In the genomic region with DNA sequence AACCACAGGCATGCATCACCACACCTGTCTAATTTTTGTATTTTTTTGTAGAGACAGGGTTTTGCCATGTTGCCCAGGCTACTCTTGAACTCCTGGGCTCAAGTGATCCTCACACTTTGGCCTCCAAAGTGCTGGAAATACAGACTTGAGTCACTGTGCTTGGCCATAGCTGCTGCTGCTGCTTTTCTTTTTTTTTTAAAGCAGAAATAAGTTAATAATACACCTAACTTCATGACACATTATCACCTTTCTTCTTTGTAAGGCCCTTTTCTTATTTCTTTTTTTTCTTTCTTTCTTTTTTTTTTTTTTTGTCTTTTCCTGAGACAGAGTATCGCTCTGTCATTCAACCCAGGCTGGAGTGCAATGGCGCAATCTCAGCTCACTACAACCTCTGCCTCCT, we compare ENCODE assay signal across 25 cellular contexts. TPM values are rescaled to one million over a fixed set of nuclear protein-coding genes. Genes with fewer than 3 reads are reported as not detected.
DNase-seq lines count a peak whose midpoint lies in the region; ATAC-seq and TF ChIP-seq lines count a peak whose summit lies in the region.
"Had no signal": no experiment of that assay in that cellular context is flagged by ENCODE, and none has a peak within 500 bp of the region (broad histone marks: within the 10 kb centered on the region; RNA-seq: fewer than 3 reads in every experiment).

No MANE protein-coding gene starts in this region.

- H3K27ac Mint-ChIP-seq in dendritic cell treated with granulocyte-macrophage colony-stimulating factor and Interleukin-4, amounts not matched to agents 40 ng/mL and 50 ng/mL, for 4 days, result peak overlapping the region; percentile 41
- H3K27ac Mint-ChIP-seq: activated CD4-positive, alpha-beta memory T cell treated with anti-CD3 and anti-CD28 coated beads for 36 hours; progenitor cell of endocrine pancreas had no signal

- no peaks in the 10 kb centered on the region for H3K9me3 ChIP-seq in BLaER1 treated with 17β-estradiol and CSF1 and Interleukin-3, amounts not matched to agents 10 nM and 100 nM (replicated peaks in 1 of 11)
- H3K9me3 ChIP-seq in PC-3 (ENCODE audit: low read length), result no peaks in the 10 kb centered on the region
- H3K9me3 ChIP-seq: adrenal gland, body of pancreas, sigmoid colon, tibial nerve had no signal

- CTCF ChIA-PET in PC-3 (lab: Charles Lee), result no interaction called here

- no peaks in the 10 kb centered on the region for H3K27me3 Mint-ChIP-seq in dendritic cell treated with granulocyte-macrophage colony-stimulating factor and Interleukin-4, amounts not matched to agents 40 ng/mL and 50 ng/mL, for 4 days
- H3K27me3 Mint-ChIP-seq: activated CD4-positive, alpha-beta memory T cell treated with anti-CD3 and anti-CD28 coated beads for 36 hours; CD4-positive, alpha-beta memory T cell; IgD-negative memory B cell; progenitor cell of endocrine pancreas had no signal

- H3K36me3 ChIP-seq in BLaER1 treated with 17β-estradiol and CSF1 and Interleukin-3, amounts not matched to agents 10 nM and 100 nM, result peaks cover 77 to 96% (median 89%) of the 10 kb centered on the region in 11 experiments
- H3K36me3 ChIP-seq in PC-3 (ENCODE audit: low read depth, low read length), result no peaks in the 10 kb centered on the region

- H3K4me3 ChIP-seq in BLaER1 treated with 17β-estradiol and CSF1 and Interleukin-3, amounts not matched to agents 10 nM and 100 nM, result peak overlapping the region in 3 of 10 experiments; percentile 17 to 51 (median 19); a peak in 3 of 20 replicates
- no peak overlapping the region for H3K4me3 ChIP-seq in PC-3 (ENCODE audit: low read length)
- H3K4me3 ChIP-seq: adrenal gland, body of pancreas, dorsolateral prefrontal cortex, sigmoid colon, tibial nerve had no signal

- DNase-seq in PC-3 (no peak), renal cortical epithelial cell (ENCODE audit: low read depth) (peak; percentile 90), NCI-H146 (lab: John Stamatoyannopoulos, UW) (no peak), DMS53 treated with DMSO at 0.1 percent for 48 hours (lab: John Stamatoyannopoulos, UW; ENCODE audit: unreplicated experiment) (no peak), MV-4-11 (lab: John Stamatoyannopoulos, UW) (no peak)
- DNase-seq: activated CD4-positive, alpha-beta memory T cell treated with anti-CD3 and anti-CD28 coated beads for 36 hours; activated CD4-positive, CD25-positive, alpha-beta regulatory T cell treated with anti-CD3 and anti-CD28 coated beads, Interleukin-2, amount 50 U/mL, for 72 hours; activated naive CD4-positive, alpha-beta T cell treated with Interleukin-2 at 50 U/mL for 16 hours; adrenal gland; CD4-positive, alpha-beta memory T cell; dorsolateral prefrontal cortex; NCI-H1092; NCI-H187; NCI-H510A; sigmoid colon; stimulated activated CD4-positive, alpha-beta T cell treated with anti-CD3 and anti-CD28 coated beads, Interleukin-15, amount 100 ng/mL, for 24 hours; stimulated activated CD4-positive, alpha-beta T cell treated with anti-CD3 and anti-CD28 coated beads, Interleukin-4, amount 100 ng/mL, for 4 hours had no signal

- intact Hi-C loops in PC-3 (cut with micrococcal nuclease), result no loop called here
- intact Hi-C loops in dendritic cell treated with granulocyte-macrophage colony-stimulating factor and Interleukin-4, amounts not matched to agents 40 ng/mL and 50 ng/mL, for 4 days (cut with micrococcal nuclease), result no loop called here

- peaks cover 100% of the 10 kb centered on the region for H3K36me3 Mint-ChIP-seq in dendritic cell treated with granulocyte-macrophage colony-stimulating factor and Interleukin-4, amounts not matched to agents 40 ng/mL and 50 ng/mL, for 4 days (ENCODE audit: low read depth)

- H3K4me1 Mint-ChIP-seq in dendritic cell treated with granulocyte-macrophage colony-stimulating factor and Interleukin-4, amounts not matched to agents 40 ng/mL and 50 ng/mL, for 4 days (ENCODE audit: low read depth), result peaks cover 73% of the 10 kb centered on the region

- no peaks in the 10 kb centered on the region for H3K9me2 ChIP-seq in PC-3 (replicated peaks; ENCODE audit: low read length)

- no peaks in the 10 kb centered on the region for H3K27me3 ChIP-seq in BLaER1 treated with 17β-estradiol and CSF1 and Interleukin-3, amounts not matched to agents 10 nM and 100 nM
- H3K27me3 ChIP-seq in PC-3 (ENCODE audit: low read length), result no peaks in the 10 kb centered on the region
- H3K27me3 ChIP-seq: adrenal gland, body of pancreas, dorsolateral prefrontal cortex, sigmoid colon, tibial nerve had no signal

- H3K79me2 ChIP-seq in PC-3 (ENCODE audit: low read length), result no peaks in the 10 kb centered on the region

- no peak for ATAC-seq in PC-3
- ATAC-seq: body of pancreas, left lobe of liver, Right ventricle myocardium inferior had no signal

- H3K4me2 ChIP-seq in BLaER1 treated with 17β-estradiol and CSF1 and Interleukin-3, amounts not matched to agents 10 nM and 100 nM, result peak overlapping the region; percentile 69 to 99 (median 97); a peak in 21 of 22 replicates
- H3K4me2 ChIP-seq in PC-3 (ENCODE audit: low read length), result no peak overlapping the region

- H3K4me1 ChIP-seq in BLaER1 treated with 17β-estradiol and CSF1 and Interleukin-3, amounts not matched to agents 10 nM and 100 nM, result peaks cover 58 to 93% (median 79%) of the 10 kb centered on the region in 10 experiments
- H3K4me1 ChIP-seq in PC-3 (ENCODE audit: insufficient read depth, low read length), result no peaks in the 10 kb centered on the region
- H3K4me1 ChIP-seq: adrenal gland, body of pancreas, sigmoid colon had no signal

- POLR2A ChIA-PET in PC-3 (lab: Charles Lee; ENCODE audit: unreplicated experiment), result no interaction called here

- H3K9me3 Mint-ChIP-seq in dendritic cell treated with granulocyte-macrophage colony-stimulating factor and Interleukin-4, amounts not matched to agents 40 ng/mL and 50 ng/mL, for 4 days, result no peaks in the 10 kb centered on the region
- H3K9me3 Mint-ChIP-seq: activated CD4-positive, alpha-beta memory T cell treated with anti-CD3 and anti-CD28 coated beads for 36 hours; CD4-positive, alpha-beta memory T cell; IgD-negative memory B cell had no signal

- peak overlapping the region in 10 of 11 experiments; percentile 33 to 97 (median 89); a peak in 20 of 22 replicates for H3K27ac ChIP-seq in BLaER1 treated with 17β-estradiol and CSF1 and Interleukin-3, amounts not matched to agents 10 nM and 100 nM
- 0 out of 2 replicates have a peak overlapping the region, but pooled peaks have one; percentile 9 for H3K27ac ChIP-seq in PC-3 (ENCODE audit: low read length)
- H3K27ac ChIP-seq: adrenal gland, body of pancreas, dorsolateral prefrontal cortex, sigmoid colon had no signal

- TF ChIP-seq CTCF in PC-3 (conservative IDR thresholded peaks at IDR 0.05; ENCODE audit: low read depth, low read length), result no peak

- peak overlapping the region; percentile 3 to 85 (median 45); a peak in 17 of 22 replicates for H3K9ac ChIP-seq in BLaER1 treated with 17β-estradiol and CSF1 and Interleukin-3, amounts not matched to agents 10 nM and 100 nM
- H3K9ac ChIP-seq in PC-3 (ENCODE audit: low read length), result no peak overlapping the region

- no peaks in the 10 kb centered on the region for H3F3A ChIP-seq in PC-3 (ENCODE audit: low read length, unreplicated experiment)

- BruUV-seq in PC-3 (replicated peaks; lab: Mats Ljungman, UMichigan), result no TSS peak

- H4K20me1 ChIP-seq in BLaER1 treated with 17β-estradiol and CSF1 and Interleukin-3, amounts not matched to agents 10 nM and 100 nM, result peaks cover 0 to 18% (median 5%) of the 10 kb centered on the region in 11 experiments; a peak in 8 of 22 replicates
- H4K20me1 ChIP-seq in PC-3 (ENCODE audit: low read length), result no peaks in the 10 kb centered on the region

- no peak overlapping the region for H2AFZ ChIP-seq in PC-3 (ENCODE audit: low read length)

- H3K4me3 Mint-ChIP-seq in dendritic cell treated with granulocyte-macrophage colony-stimulating factor and Interleukin-4, amounts not matched to agents 40 ng/mL and 50 ng/mL, for 4 days, result no peak overlapping the region
- H3K4me3 Mint-ChIP-seq: activated CD4-positive, alpha-beta memory T cell treated with anti-CD3 and anti-CD28 coated beads for 36 hours; CD4-positive, alpha-beta memory T cell had no signal

RNA-seq across cellular contexts. Expression of gene SHKBP1, which starts 8.6 kb away (rescaled TPM):
- 43.0 and 63.2 TPM in 2 replicates for total RNA-seq in PC-3 (2014; rRNA removed)
- total RNA-seq in renal cortical epithelial cell, result 32.8 and 53.5 TPM in 2 replicates

RNA-seq across cellular contexts. Expression of gene LTBP4, which starts 15.9 kb away (rescaled TPM):
- total RNA-seq in PC-3 (2014; rRNA removed) (8.9 and 16.7 TPM in 2 replicates), renal cortical epithelial cell (14.9 and 15.5 TPM in 2 replicates)
